ENCODE assay signal across 9 cellular contexts in the genomic region with DNA sequence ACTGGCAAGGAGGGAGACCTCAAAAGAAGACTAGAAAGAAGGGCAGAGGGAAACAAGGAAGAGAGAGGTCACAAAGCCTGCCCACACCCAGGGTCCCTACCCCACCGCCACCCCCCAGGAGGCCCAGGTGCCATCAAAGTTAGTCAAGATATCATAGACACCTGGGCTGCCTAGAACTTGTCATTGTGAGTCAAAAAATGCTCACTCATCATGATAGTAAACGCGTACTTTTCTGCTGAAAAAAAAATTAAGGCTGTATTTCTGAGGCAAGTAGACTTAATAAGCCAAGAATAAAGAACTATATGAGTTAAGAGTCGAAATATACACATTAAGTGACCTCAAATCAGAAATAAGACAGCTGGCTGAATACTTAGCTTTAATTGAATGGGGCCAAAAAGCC.
"Had no signal": no experiment of that assay in that cellular context is flagged by ENCODE, and none has a peak within 500 bp of the region (broad histone marks: within the 10 kb centered on the region; RNA-seq: fewer than 3 reads in every experiment).

No MANE protein-coding gene starts in this region.

- H3K4me2 ChIP-seq: KMS-11 had no signal

- H3K9ac ChIP-seq: GM23248, KMS-11 had no signal

- H2AFZ ChIP-seq: GM23248 had no signal

- H3K27ac ChIP-seq: GM23248, HL-60, KMS-11 had no signal

- DNase-seq: GM23248, H9, HCEC 1CT, IMR-90, KBM-7 had no signal

- H3K4me3 ChIP-seq: GM23248 had no signal

- FAIRE-seq: H1, H54 had no signal
